28 cellular contexts compared by ENCODE assay signal in the genomic region with DNA sequence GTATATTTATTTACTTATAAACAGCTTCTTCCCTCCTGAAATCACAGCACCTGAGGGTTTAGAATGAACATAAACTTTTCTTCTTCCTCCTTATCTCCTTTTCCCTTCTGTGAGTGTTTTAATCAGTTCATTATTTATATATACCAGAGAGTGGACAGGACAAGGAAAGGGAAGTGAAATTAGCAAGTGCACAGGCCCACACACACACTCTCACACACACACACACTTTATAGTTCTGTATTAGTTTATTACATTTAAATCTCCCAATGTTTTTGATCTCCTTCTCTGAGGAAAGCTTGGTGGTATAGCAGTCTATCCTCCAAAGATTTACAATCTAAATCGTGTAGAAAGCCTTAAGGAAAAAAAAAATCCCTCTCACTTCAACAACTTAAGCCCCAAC.
"Had no signal": no experiment of that assay in that cellular context is flagged by ENCODE, and none has a peak within 500 bp of the region (broad histone marks: within the 10 kb centered on the region; RNA-seq: fewer than 3 reads in every experiment).

No MANE protein-coding gene starts in this region.

- H3K9me3 ChIP-seq: ascending aorta, SJSA1, SK-N-SH had no signal

- H3K36me3 ChIP-seq: ascending aorta, cardiac muscle cell, SJSA1 had no signal

- H3K4me3 ChIP-seq: ascending aorta, cardiac muscle cell, SJSA1 had no signal

- ATAC-seq: activated CD8-positive, alpha-beta T cell treated with anti-CD3 and anti-CD28 coated beads for 36 hours; activated T-cell treated with anti-CD3 and anti-CD28 coated beads, Interleukin-2, amount 50 U/mL, for 72 hours; activated T-helper 17 cell treated with anti-CD3 and anti-CD28 coated beads, Interleukin-2, amount 50 U/mL, for 72 hours had no signal

- H3K27ac ChIP-seq: ascending aorta, cardiac muscle cell, SJSA1 had no signal

- H3K27me3 ChIP-seq: ascending aorta, cardiac muscle cell, SJSA1 had no signal

- H3K4me1 ChIP-seq: ascending aorta had no signal

- DNase-seq: activated CD4-positive, alpha-beta T cell treated with anti-CD3 and anti-CD28 coated beads, Interleukin-2, amount 10 ng/mL, durations not matched to agents 24 days and 14 days; activated CD4-positive, alpha-beta T cell treated with anti-CD3 and anti-CD28 coated beads, Interleukin-2, amount 50 U/mL, for 4 hours; activated CD8-positive, alpha-beta T cell treated with anti-CD3 and anti-CD28 coated beads for 36 hours; activated effector memory CD4-positive, alpha-beta T cell treated with anti-CD3 and anti-CD28 coated beads, Interleukin-2, amount 50 U/mL, for 16 hours; activated naive CD4-positive, alpha-beta T cell; activated naive CD4-positive, alpha-beta T cell treated with anti-CD3 and anti-CD28 coated beads, Interleukin-2, amount 50 U/mL, for 16 hours; activated naive CD8-positive, alpha-beta T cell treated with anti-CD3 and anti-CD28 coated beads, Interleukin-2, amount 10 ng/mL, durations not matched to agents 7 days and 5 days; activated T-cell treated with anti-CD3 and anti-CD28 coated beads, Interleukin-2, amount 50 U/mL, for 1 hour; activated T-cell treated with anti-CD3 and anti-CD28 coated beads, Interleukin-2, amount 50 U/mL, for 72 hours; amygdala; Kasumi-1; KG1; MM.1S; NCI-H1048; NCI-H1105 treated with DMSO at 0.1 percent for 48 hours; NCI-H1436; NCI-H1694; NCI-H1930; NCI-H2081 treated with DMSO at 0.1 percent for 48 hours; NCI-H226; NCI-H446 treated with DMSO at 0.1 percent for 48 hours; NCI-H524; Right ventricle myocardium superior; SK-N-SH had no signal

- H3K4me2 ChIP-seq: SK-N-SH had no signal

- H3K9ac ChIP-seq: SK-N-SH had no signal
